Comparison of ENCODE assay signal across 26 cellular contexts in the genomic region with DNA sequence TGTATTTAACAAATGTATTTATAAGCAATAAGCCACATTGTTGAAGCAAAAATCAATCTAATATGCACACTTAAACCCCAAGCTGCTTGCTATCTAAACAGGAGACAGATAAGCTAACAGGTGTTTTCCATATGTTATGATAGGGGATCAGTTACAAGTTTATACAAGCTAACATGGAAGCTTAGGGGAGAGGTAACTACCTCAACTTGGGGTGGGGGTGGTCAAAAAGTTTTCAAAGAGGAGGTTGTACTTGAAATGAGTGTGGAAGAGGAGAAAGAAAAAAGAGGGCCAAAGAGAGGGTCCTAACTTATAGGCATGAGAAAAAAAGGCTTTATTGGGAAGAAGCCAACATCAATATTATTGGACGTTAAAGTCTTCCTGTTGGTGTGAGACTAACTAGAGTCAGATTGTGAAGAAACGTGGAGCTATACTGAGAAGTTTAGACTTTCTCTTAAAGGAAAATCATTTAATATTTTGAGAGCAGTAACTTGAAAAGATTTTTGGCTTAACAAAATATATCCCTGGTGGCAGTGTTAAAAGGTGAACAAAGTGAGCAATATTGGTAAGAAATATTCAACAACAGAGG.
"Had no signal": no experiment of that assay in that cellular context is flagged by ENCODE, and none has a peak within 500 bp of the region (broad histone marks: within the 10 kb centered on the region; RNA-seq: fewer than 3 reads in every experiment).

No MANE protein-coding gene starts in this region.

- H3K4me3 Mint-ChIP-seq: activated CD8-positive, alpha-beta T cell treated with anti-CD3 and anti-CD28 coated beads, Interleukin-2, amount 10 ng/mL, durations not matched to agents 7 days and 5 days; activated naive CD8-positive, alpha-beta T cell treated with anti-CD3 and anti-CD28 coated beads, Interleukin-2, amount 10 ng/mL, durations not matched to agents 7 days and 5 days; T-helper 1 cell treated with Interleukin-12 subunit alpha and Interleukin-12 subunit beta and Interleukin-4 antibody, amounts not matched to agents 30 μg/mL and 1 μg/mL, for 36 hours; WTC11 had no signal

- H3K27ac ChIP-seq: adrenal gland, breast epithelium had no signal

- DNase-seq: activated CD4-positive, alpha-beta T cell treated with anti-CD3 and anti-CD28 coated beads for 48 hours; activated CD4-positive, alpha-beta T cell treated with anti-CD3 and anti-CD28 coated beads, Interleukin-2, amount 50 U/mL, for 4 hours; activated CD4-positive, CD25-positive, alpha-beta regulatory T cell treated with anti-CD3 and anti-CD28 coated beads, Interleukin-2, amount 50 U/mL, for 72 hours; activated CD8-positive, alpha-beta memory T cell treated with anti-CD3 and anti-CD28 coated beads, Interleukin-2, amount 50 U/mL, for 48 hours; activated CD8-positive, alpha-beta T cell treated with anti-CD3 and anti-CD28 coated beads, Interleukin-2, amount 10 ng/mL, durations not matched to agents 7 days and 5 days; activated naive CD4-positive, alpha-beta T cell treated with anti-CD3 and anti-CD28 coated beads, Interleukin-2, amount 50 U/mL, for 16 hours; activated naive CD8-positive, alpha-beta T cell treated with anti-CD3 and anti-CD28 coated beads, Interleukin-2, amount 10 ng/mL, durations not matched to agents 7 days and 5 days; activated T-cell treated with anti-CD3 and anti-CD28 coated beads, Interleukin-2, amount 50 U/mL, for 1 hour; adrenal gland; anterior cingulate cortex; MG63; MV-4-11; NCI-H1092 treated with DMSO at 0.1 percent for 48 hours; NCI-H1417 treated with DMSO at 0.1 percent for 48 hours; NCI-H1694; NCI-H2029; NCI-H446; NCI-H524 treated with DMSO at 0.1 percent for 48 hours; NCI-H748 treated with DMSO at 0.1 percent for 48 hours; RPMI8226 had no signal

- H3K27ac Mint-ChIP-seq: activated CD8-positive, alpha-beta T cell treated with anti-CD3 and anti-CD28 coated beads, Interleukin-2, amount 10 ng/mL, durations not matched to agents 7 days and 5 days; activated naive CD8-positive, alpha-beta T cell treated with anti-CD3 and anti-CD28 coated beads, Interleukin-2, amount 10 ng/mL, durations not matched to agents 7 days and 5 days; T-helper 1 cell treated with Interleukin-12 subunit alpha and Interleukin-12 subunit beta and Interleukin-4 antibody, amounts not matched to agents 30 μg/mL and 1 μg/mL, for 36 hours; WTC11 had no signal

- H3K4me3 ChIP-seq: adrenal gland, breast epithelium, MG63 had no signal

- H3K27me3 ChIP-seq: adrenal gland, breast epithelium, MG63 had no signal

- H3K4me1 Mint-ChIP-seq: activated naive CD8-positive, alpha-beta T cell treated with anti-CD3 and anti-CD28 coated beads, Interleukin-2, amount 10 ng/mL, durations not matched to agents 7 days and 5 days; WTC11 had no signal

- H3K27me3 Mint-ChIP-seq: activated naive CD8-positive, alpha-beta T cell treated with anti-CD3 and anti-CD28 coated beads, Interleukin-2, amount 10 ng/mL, durations not matched to agents 7 days and 5 days had no signal

- H3K9me3 ChIP-seq: adrenal gland, breast epithelium, MG63 had no signal

- H3K4me1 ChIP-seq: adrenal gland, breast epithelium had no signal

- H3K36me3 ChIP-seq: adrenal gland, breast epithelium, MG63 had no signal

- H3K36me3 Mint-ChIP-seq: activated naive CD8-positive, alpha-beta T cell treated with anti-CD3 and anti-CD28 coated beads, Interleukin-2, amount 10 ng/mL, durations not matched to agents 7 days and 5 days; WTC11 had no signal

- H3K9me3 Mint-ChIP-seq: activated naive CD8-positive, alpha-beta T cell treated with anti-CD3 and anti-CD28 coated beads, Interleukin-2, amount 10 ng/mL, durations not matched to agents 7 days and 5 days; T-helper 1 cell treated with Interleukin-12 subunit alpha and Interleukin-12 subunit beta and Interleukin-4 antibody, amounts not matched to agents 30 μg/mL and 1 μg/mL, for 36 hours; WTC11 had no signal

- ATAC-seq: activated CD8-positive, alpha-beta T cell treated with anti-CD3 and anti-CD28 coated beads, Interleukin-2, amount 10 ng/mL, durations not matched to agents 7 days and 5 days; Panc1; Right ventricle myocardium inferior; SK-N-SH treated with all-trans-retinoic acid at 6 μM for 48 hours; WTC11 had no signal
